8 cellular contexts compared by ENCODE assay signal in the genomic region with DNA sequence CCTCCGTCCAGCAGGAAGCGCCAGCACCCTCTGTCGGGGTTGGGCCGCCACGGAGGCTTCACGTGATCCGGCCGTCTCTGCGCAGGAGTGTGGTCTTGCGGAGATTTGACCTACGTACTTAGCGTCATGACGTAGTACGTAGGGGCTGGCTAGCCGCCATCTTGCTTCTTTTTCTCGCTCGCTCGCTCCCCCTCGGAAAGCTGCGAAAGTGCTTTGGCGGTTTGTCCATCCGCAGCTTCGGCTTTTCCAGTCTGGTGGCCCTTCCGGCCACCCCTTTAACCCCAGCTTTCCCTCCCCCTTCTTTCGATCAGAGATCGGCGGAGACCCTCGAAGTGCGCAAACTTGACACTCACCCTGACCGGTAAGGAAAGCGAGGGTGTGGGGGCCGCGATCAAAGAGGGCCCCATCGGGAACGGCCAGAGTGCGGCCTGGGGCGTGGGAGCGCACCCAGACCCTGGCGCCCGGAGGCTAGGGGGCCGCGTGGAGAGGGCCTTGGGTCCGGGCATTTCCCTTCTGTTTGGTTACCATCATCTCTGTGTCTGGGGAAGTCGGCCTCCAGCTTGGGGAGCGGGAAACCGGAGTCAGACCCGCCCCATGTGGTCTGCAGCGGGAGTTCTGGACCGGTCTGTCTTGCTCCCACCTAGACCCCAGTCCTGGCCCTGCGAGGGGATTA. TPM values are rescaled to one million over a fixed set of nuclear protein-coding genes. Genes with fewer than 3 reads are reported as not detected.
DNase-seq lines count a peak whose midpoint lies in the region; ATAC-seq and TF ChIP-seq lines count a peak whose summit lies in the region.

A gene (plus strand): TSS at position 156 of the 673 bp plus-strand sequence. CDS start 26,559 bp downstream, outside the sequence.

- H3K27me3 ChIP-seq in liver (ENCODE audit: control insufficient read depth in 4 of 4, insufficient read depth in 4 of 4, low read length in 3 of 4): no peaks in the 10 kb centered on the region

- H3K9ac ChIP-seq in liver (ENCODE audit: low read depth in 1 of 2, low read length in 2 of 2): peak within 1 kb of the TSS; percentile 95 to 98

- under 1% methylated on average over 50 of the region's 50 CpGs for WGBS in liver

- TF ChIP-seq RAD21 in liver (IDR thresholded peaks at IDR 0.05): peak; percentile 89 to 93

- peak; percentile 92 for TF ChIP-seq CTCF in C4-2B (conservative IDR thresholded peaks at IDR 0.05)
- peak; percentile 78 for TF ChIP-seq CTCF in liver (IDR thresholded peaks at IDR 0.05; ENCODE audit: low read depth, low read length, missing input control)

- peaks cover 4 to 25% (median 16%) of the 10 kb centered on the region in 4 donors for H3K4me1 ChIP-seq in liver (ENCODE audit: control insufficient read depth in 4 of 4, insufficient read depth in 4 of 4, low read length in 3 of 4)

- H3K36me3 ChIP-seq in liver (ENCODE audit: control insufficient read depth in 4 of 4, insufficient read depth in 3 of 4, low read depth in 1 of 4, low read length in 3 of 4): no peaks in the 10 kb centered on the region

- H3K4me3 ChIP-seq in liver (ENCODE audit: low read depth in 1 of 3, low read length in 3 of 3): peak within 1 kb of the TSS; percentile 78 to 92 (median 86)

- no peaks in the 10 kb centered on the region for H3K9me3 ChIP-seq in liver (ENCODE audit: control insufficient read depth in 4 of 4, low read length in 3 of 4)

- ATAC-seq in GM19351 (IDR thresholded peaks at IDR 0.05; ENCODE audit: unreplicated experiment): peak; percentile 93
- peak; percentile 92 for ATAC-seq in HG03558 (IDR thresholded peaks at IDR 0.05; ENCODE audit: extremely low read depth, unreplicated experiment)

- peak; percentile 64 for DNase-seq in NCI-H748 treated with DMSO at 0.1 percent for 48 hours (lab: John Stamatoyannopoulos, UW)
- peak; percentile 90 to 93 for DNase-seq in activated CD4-positive, alpha-beta T cell treated with anti-CD3 and anti-CD28 coated beads, Interleukin-2, amount 50 U/mL, for 48 hours
- DNase-seq in dermis microvascular lymphatic vessel endothelial cell (ENCODE audit: low read depth in 2 of 2): peak; percentile 96 to 98
- DNase-seq in stimulated activated CD4-positive, alpha-beta T cell treated with anti-CD3 and anti-CD28 coated beads, Interleukin-4, amount 100 ng/mL, for 4 hours: peak; percentile 84 to 94

- H3K27ac ChIP-seq in C4-2B (peak within 1 kb of the TSS; percentile 94), liver (ENCODE audit: low read depth in 1 of 2, low read length in 2 of 2) (peak within 1 kb of the TSS; percentile 98 to 99)

TF ChIP-seq in liver, 16 proteins besides CTCF, POLR2A, EP300 and RAD21:
- TF ChIP-seq EGR1 (IDR thresholded peaks at IDR 0.05; ENCODE audit: low read depth in 2 of 2) (no peak), FOXA1 (IDR thresholded peaks at IDR 0.05) (no peak), HNF4A (conservative IDR thresholded peaks at IDR 0.05) (peak; percentile 54 to 60), SP1 (IDR thresholded peaks at IDR 0.05) (no peak), RXRA (IDR thresholded peaks at IDR 0.05) (peak; percentile 62 to 63), HNF4G (IDR thresholded peaks at IDR 0.05) (no peak), JUND (IDR thresholded peaks at IDR 0.05) (peak in 1 of 2 donors; percentile 56), FOXA2 (IDR thresholded peaks at IDR 0.05) (no peak), TAF1 (conservative IDR thresholded peaks at IDR 0.05) (peak; percentile 28), YY1 (IDR thresholded peaks at IDR 0.05) (peak; percentile 98), GABPA (IDR thresholded peaks at IDR 0.05 in 1 of 2, conservative IDR thresholded peaks at IDR 0.05 in 1 of 2) (peak in 1 of 2 donors; percentile 56), NR2F2 (IDR thresholded peaks at IDR 0.05) (no peak)
- TF ChIP-seq, protein P1, sequence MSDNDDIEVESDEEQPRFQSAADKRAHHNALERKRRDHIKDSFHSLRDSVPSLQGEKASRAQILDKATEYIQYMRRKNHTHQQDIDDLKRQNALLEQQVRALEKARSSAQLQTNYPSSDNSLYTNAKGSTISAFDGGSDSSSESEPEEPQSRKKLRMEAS (IDR thresholded peaks at IDR 0.05): no peak
- TF ChIP-seq, protein P2, sequence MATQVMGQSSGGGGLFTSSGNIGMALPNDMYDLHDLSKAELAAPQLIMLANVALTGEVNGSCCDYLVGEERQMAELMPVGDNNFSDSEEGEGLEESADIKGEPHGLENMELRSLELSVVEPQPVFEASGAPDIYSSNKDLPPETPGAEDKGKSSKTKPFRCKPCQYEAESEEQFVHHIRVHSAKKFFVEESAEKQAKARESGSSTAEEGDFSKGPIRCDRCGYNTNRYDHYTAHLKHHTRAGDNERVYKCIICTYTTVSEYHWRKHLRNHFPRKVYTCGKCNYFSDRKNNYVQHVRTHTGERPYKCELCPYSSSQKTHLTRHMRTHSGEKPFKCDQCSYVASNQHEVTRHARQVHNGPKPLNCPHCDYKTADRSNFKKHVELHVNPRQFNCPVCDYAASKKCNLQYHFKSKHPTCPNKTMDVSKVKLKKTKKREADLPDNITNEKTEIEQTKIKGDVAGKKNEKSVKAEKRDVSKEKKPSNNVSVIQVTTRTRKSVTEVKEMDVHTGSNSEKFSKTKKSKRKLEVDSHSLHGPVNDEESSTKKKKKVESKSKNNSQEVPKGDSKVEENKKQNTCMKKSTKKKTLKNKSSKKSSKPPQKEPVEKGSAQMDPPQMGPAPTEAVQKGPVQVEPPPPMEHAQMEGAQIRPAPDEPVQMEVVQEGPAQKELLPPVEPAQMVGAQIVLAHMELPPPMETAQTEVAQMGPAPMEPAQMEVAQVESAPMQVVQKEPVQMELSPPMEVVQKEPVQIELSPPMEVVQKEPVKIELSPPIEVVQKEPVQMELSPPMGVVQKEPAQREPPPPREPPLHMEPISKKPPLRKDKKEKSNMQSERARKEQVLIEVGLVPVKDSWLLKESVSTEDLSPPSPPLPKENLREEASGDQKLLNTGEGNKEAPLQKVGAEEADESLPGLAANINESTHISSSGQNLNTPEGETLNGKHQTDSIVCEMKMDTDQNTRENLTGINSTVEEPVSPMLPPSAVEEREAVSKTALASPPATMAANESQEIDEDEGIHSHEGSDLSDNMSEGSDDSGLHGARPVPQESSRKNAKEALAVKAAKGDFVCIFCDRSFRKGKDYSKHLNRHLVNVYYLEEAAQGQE (IDR thresholded peaks at IDR 0.05): peak; percentile 81
- TF ChIP-seq, protein P3, sequence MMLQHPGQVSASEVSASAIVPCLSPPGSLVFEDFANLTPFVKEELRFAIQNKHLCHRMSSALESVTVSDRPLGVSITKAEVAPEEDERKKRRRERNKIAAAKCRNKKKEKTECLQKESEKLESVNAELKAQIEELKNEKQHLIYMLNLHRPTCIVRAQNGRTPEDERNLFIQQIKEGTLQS (IDR thresholded peaks at IDR 0.05): peak; percentile 30
- TF ChIP-seq, protein P4, sequence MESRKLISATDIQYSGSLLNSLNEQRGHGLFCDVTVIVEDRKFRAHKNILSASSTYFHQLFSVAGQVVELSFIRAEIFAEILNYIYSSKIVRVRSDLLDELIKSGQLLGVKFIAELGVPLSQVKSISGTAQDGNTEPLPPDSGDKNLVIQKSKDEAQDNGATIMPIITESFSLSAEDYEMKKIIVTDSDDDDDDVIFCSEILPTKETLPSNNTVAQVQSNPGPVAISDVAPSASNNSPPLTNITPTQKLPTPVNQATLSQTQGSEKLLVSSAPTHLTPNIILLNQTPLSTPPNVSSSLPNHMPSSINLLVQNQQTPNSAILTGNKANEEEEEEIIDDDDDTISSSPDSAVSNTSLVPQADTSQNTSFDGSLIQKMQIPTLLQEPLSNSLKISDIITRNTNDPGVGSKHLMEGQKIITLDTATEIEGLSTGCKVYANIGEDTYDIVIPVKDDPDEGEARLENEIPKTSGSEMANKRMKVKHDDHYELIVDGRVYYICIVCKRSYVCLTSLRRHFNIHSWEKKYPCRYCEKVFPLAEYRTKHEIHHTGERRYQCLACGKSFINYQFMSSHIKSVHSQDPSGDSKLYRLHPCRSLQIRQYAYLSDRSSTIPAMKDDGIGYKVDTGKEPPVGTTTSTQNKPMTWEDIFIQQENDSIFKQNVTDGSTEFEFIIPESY (IDR thresholded peaks at IDR 0.05): peak; percentile 72

RNA-seq across cellular contexts. Expression of the gene that starts here (rescaled TPM):
- total RNA-seq in dermis microvascular lymphatic vessel endothelial cell (30.6 and 42.4 TPM in 2 replicates), liver (10 to 100 TPM; 33.6 to 35.1 TPM)
- 10 to 100 TPM; 13.6 to 41.9 TPM for polyA plus RNA-seq in liver

Comparison
In these comparisons a context has a peak if more than half of its experiments do, and no peak if none do; other contexts are left out.
1. Peak in every context shown above with its lines: DNase-seq, ATAC-seq, H3K4me3 ChIP-seq and H3K27ac ChIP-seq.